Comparison of ENCODE assay signal across 8 cellular contexts in the genomic region with DNA sequence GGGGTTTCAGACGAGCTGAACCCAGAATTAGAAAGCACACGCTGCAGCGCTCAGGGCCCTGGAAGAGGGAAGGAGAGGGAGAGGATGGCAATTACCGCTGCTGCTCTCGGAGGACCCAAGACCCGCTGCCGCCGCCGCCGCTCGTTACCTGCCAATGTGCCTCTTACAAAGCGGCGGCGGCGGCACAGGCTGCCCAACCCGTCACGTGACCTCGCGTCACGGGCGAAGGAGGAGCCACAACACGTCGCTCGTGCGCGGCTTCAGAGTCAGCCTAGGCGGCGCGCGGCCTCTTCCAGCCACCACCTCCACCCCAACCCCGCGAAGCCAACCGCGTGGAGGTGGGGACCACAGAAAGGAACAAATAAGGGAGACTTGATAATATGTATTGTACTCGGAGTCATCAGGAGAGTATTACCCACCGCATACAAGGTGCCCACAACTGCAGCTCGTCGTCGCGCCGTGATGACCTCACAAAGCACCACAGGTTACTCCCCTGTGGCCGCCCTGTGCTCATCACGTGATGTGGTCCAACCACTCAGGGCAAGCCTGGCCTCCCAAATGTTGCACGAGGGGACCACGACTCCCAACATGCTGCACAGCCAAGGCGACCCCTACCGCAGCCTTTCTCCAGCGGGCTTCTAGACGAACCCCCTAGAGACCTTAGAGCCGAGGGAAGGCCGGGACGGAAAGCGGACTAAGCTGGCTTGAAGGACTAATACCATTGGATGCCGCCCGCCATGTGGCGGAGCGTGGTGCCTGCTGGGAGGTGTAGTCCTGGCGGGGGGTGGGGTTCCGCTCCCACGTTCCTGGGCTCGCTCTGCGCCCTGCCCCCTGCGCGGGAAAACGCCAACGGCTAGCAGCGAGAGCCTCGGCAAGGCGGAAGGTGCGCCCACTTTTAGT. TPM values are rescaled to one million over a fixed set of nuclear protein-coding genes. Genes with fewer than 3 reads are reported as not detected.
DNase-seq lines count a peak whose midpoint lies in the region; ATAC-seq and TF ChIP-seq lines count a peak whose summit lies in the region.

A gene with protein sequence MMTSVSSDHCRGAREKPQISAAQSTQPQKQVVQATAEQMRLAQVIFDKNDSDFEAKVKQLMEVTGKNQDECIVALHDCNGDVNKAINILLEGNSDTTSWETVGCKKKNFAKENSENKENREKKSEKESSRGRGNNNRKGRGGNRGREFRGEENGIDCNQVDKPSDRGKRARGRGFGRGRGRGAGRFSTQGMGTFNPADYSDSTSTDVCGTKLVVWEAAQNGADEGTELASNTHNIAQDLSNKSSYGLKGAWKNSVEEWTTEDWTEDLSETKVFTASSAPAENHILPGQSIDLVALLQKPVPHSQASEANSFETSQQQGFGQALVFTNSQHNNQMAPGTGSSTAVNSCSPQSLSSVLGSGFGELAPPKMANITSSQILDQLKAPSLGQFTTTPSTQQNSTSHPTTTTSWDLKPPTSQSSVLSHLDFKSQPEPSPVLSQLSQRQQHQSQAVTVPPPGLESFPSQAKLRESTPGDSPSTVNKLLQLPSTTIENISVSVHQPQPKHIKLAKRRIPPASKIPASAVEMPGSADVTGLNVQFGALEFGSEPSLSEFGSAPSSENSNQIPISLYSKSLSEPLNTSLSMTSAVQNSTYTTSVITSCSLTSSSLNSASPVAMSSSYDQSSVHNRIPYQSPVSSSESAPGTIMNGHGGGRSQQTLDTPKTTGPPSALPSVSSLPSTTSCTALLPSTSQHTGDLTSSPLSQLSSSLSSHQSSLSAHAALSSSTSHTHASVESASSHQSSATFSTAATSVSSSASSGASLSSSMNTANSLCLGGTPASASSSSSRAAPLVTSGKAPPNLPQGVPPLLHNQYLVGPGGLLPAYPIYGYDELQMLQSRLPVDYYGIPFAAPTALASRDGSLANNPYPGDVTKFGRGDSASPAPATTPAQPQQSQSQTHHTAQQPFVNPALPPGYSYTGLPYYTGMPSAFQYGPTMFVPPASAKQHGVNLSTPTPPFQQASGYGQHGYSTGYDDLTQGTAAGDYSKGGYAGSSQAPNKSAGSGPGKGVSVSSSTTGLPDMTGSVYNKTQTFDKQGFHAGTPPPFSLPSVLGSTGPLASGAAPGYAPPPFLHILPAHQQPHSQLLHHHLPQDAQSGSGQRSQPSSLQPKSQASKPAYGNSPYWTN (minus strand): TSS at position 158 of the 900 bp plus-strand sequence. CDS start 31,739 bp downstream, outside the sequence.

- peaks cover 13% of the 10 kb centered on the region for H3K36me3 Mint-ChIP-seq in activated B cell treated with CpG ODN at 0.5 μM for 24 hours (ENCODE audit: low read depth)

- H3K27me3 Mint-ChIP-seq in activated B cell treated with CpG ODN at 0.5 μM for 24 hours: no peaks in the 10 kb centered on the region

- POLR2A ChIA-PET in activated B cell treated with CpG ODN at 0.5 μM for 24 hours (lab: Charles Lee): interaction anchor here (0.5 to 1.7 kb wide), 17 partner anchors 9 to 1765 kb away, joined by 3 to 14 read pairs (median 4); a partner anchor contains a TSS

- ATAC-seq in GM18909 (IDR thresholded peaks at IDR 0.05; ENCODE audit: poor library complexity, unreplicated experiment) (peak; percentile 79), HG03175 (IDR thresholded peaks at IDR 0.05; ENCODE audit: unreplicated experiment) (peak; percentile 79), activated B cell treated with CpG ODN at 0.5 μM for 24 hours (ENCODE audit: low read depth) (peak; percentile 80)

- H3K27ac Mint-ChIP-seq in activated B cell treated with CpG ODN at 0.5 μM for 24 hours: peak within 1 kb of the TSS; percentile 100

- intact Hi-C loops in activated B cell treated with CpG ODN at 0.5 μM for 24 hours (cut with micrococcal nuclease): loop anchor here (1.0 to 10.0 kb wide), 9 partner anchors 37 to 1024 kb away; a partner anchor contains a TSS

- peak within 1 kb of the TSS; percentile 98 for H3K27ac ChIP-seq in caudate nucleus (ENCODE audit: low read depth, low read length)

- TF ChIP-seq CTCF in activated B cell treated with CpG ODN at 0.5 μM for 24 hours (IDR thresholded peaks at IDR 0.05): no peak

- H3K4me3 Mint-ChIP-seq in activated B cell treated with CpG ODN at 0.5 μM for 24 hours: peak within 1 kb of the TSS; percentile 99

- H3K4me1 Mint-ChIP-seq in activated B cell treated with CpG ODN at 0.5 μM for 24 hours: peaks cover 25% of the 10 kb centered on the region

- no peaks in the 10 kb centered on the region for H3K9me3 Mint-ChIP-seq in activated B cell treated with CpG ODN at 0.5 μM for 24 hours

- CTCF ChIA-PET in activated B cell treated with CpG ODN at 0.5 μM for 24 hours (lab: Charles Lee): interaction anchor here (1.0 kb wide), 1 partner anchor 204 kb away, joined by 3 read pairs; no protein-coding TSS in a partner anchor

- DNase-seq in AG08395 (ENCODE audit: low spot score) (peak; percentile 95), NCI-H226 (peak; percentile 80), activated B cell treated with CpG ODN at 0.5 μM for 24 hours (peak; percentile 97), caudate nucleus (lab: John Stamatoyannopoulos, UW) (peak; percentile 89 to 100 (median 98)), inferior parietal cortex (ENCODE audit: extremely low spot score) (peak; percentile 98)
- peak; percentile 94 for DNase-seq in stimulated activated CD4-positive, alpha-beta T cell treated with anti-CD3 and anti-CD28 coated beads, Interleukin-12 subunit alpha, Interleukin-12 subunit beta, amount 100 ng/mL, for 24 hours (ENCODE audit: low read depth in 2 of 2)

RNA-seq across cellular contexts. Expression of the gene that starts here (rescaled TPM):
- total RNA-seq in activated B cell treated with CpG ODN at 0.5 μM for 24 hours: 31.5 and 33.4 TPM in 2 replicates

Comparison
In these comparisons a context has a peak if more than half of its experiments do, and no peak if none do; other contexts are left out.
1. Peak in every context shown above with its lines: DNase-seq, ATAC-seq and H3K27ac ChIP-seq.